ENCODE assay signal across 8 cellular contexts in genomic region chr4:150867148-150867547, GRCh38.
DNase-seq lines count a peak whose midpoint lies in the region; ATAC-seq and TF ChIP-seq lines count a peak whose summit lies in the region.

No MANE protein-coding gene starts in this region.

- TF ChIP-seq POLR2A in transverse colon (IDR thresholded peaks at IDR 0.05) = no peak

- H3K27me3 ChIP-seq in GM23338 (ENCODE audit: insufficient read depth) (no peaks in the 10 kb centered on the region), Karpas-422 (ENCODE audit: low read length) (no peaks in the 10 kb centered on the region), transverse colon (no peaks in the 10 kb centered on the region)

- 6 to 7% methylated on average over 4 of the region's 4 CpGs for WGBS in transverse colon (ENCODE audit: low coverage in 1 of 2), 2 donors

- H3K36me3 ChIP-seq in GM23338 (ENCODE audit: insufficient read depth) = peaks cover 4% of the 10 kb centered on the region; the same call in 1 of the 2 replicates
- peaks cover 7% of the 10 kb centered on the region; the same call in 1 of the 2 replicates for H3K36me3 ChIP-seq in Karpas-422 (ENCODE audit: insufficient read depth, low read length)
- peaks cover 14% of the 10 kb centered on the region; the same call in 1 of the 2 replicates for H3K36me3 ChIP-seq in OCI-LY7 (ENCODE audit: insufficient read depth, low read length)
- peaks cover 0 to 20% (median 1%) of the 10 kb centered on the region in 4 donors for H3K36me3 ChIP-seq in transverse colon

- TF ChIP-seq CTCF in 22Rv1 (IDR thresholded peaks at IDR 0.05) (peak; percentile 85), GM23338 (conservative IDR thresholded peaks at IDR 0.05; ENCODE audit: low read depth in 2 of 2) (peak; percentile 63 to 75), OCI-LY7 (conservative IDR thresholded peaks at IDR 0.05; ENCODE audit: low read length) (peak; percentile 91), transverse colon (IDR thresholded peaks at IDR 0.05) (peak; percentile 55 to 78 (median 63))

- in situ Hi-C loops in transverse colon (cut with MboI; ENCODE audit: low pct_ligation_motif_present in 1 of 4, low pct_unique_long_range_greater_than_20kb in 1 of 4, low sequenced_read_pairs in 3 of 4) = loop anchor here in 3 of 4 donors (10.0 to 25.0 kb wide), 4 partner anchors 572 to 882 kb away; no protein-coding TSS in a partner anchor

- H3F3A ChIP-seq in GM23338 (replicated peaks; ENCODE audit: low read depth) = no peaks in the 10 kb centered on the region

- H3K4me1 Mint-ChIP-seq in GM23338 = no peaks in the 10 kb centered on the region

- no peak overlapping the region for H3K27ac ChIP-seq in 22Rv1
- no peak overlapping the region for H3K27ac ChIP-seq in GM23338 (ENCODE audit: low read depth)
- no peak overlapping the region for H3K27ac ChIP-seq in Karpas-422 (ENCODE audit: low read length)
- H3K27ac ChIP-seq in OCI-LY7 (ENCODE audit: low read depth, low read length, poor library complexity, severe bottlenecking) = no peak overlapping the region
- no peak overlapping the region for H3K27ac ChIP-seq in transverse colon

- H3K9ac ChIP-seq in Karpas-422 (ENCODE audit: low read length) = no peak overlapping the region

- H3K4me2 ChIP-seq in GM23338 = no peak overlapping the region
- H3K4me2 ChIP-seq in Karpas-422 (ENCODE audit: low read depth, low read length, poor library complexity, severe bottlenecking) = no peak overlapping the region
- H3K4me2 ChIP-seq in OCI-LY7 (ENCODE audit: low read length) = no peak overlapping the region

- H3K9me2 ChIP-seq in GM23338 (ENCODE audit: insufficient read depth) = no peaks in the 10 kb centered on the region
- H3K9me2 ChIP-seq in Karpas-422 (replicated peaks; ENCODE audit: insufficient read depth, low read length) = no peaks in the 10 kb centered on the region
- H3K9me2 ChIP-seq in OCI-LY7 (ENCODE audit: insufficient read depth, low read length) = no peaks in the 10 kb centered on the region

- no peak overlapping the region for H3K4me3 ChIP-seq in GM23338
- H3K4me3 ChIP-seq in Karpas-422 (ENCODE audit: low read length) = no peak overlapping the region
- H3K4me3 ChIP-seq in OCI-LY7 (ENCODE audit: low read depth, low read length, poor library complexity, severe bottlenecking) = no peak overlapping the region
- H3K4me3 ChIP-seq in transverse colon = no peak overlapping the region

- peak; percentile 74 for DNase-seq in EL
- DNase-seq in GM23338 (ENCODE audit: low spot score) = peak; percentile 94
- DNase-seq in Karpas-422 = peak; percentile 98
- peak; percentile 83 for DNase-seq in OCI-LY7 (ENCODE audit: low spot score)
- peak; percentile 90 for DNase-seq in cerebellar cortex (ENCODE audit: low spot score)
- peak; percentile 89 for DNase-seq in left kidney (ENCODE audit: low read depth, low spot score)
- no peak for DNase-seq in transverse colon

- no peaks in the 10 kb centered on the region for H3K4me1 ChIP-seq in GM23338 (ENCODE audit: insufficient read depth)
- peaks cover 5% of the 10 kb centered on the region; the same call in 1 of the 2 replicates for H3K4me1 ChIP-seq in Karpas-422 (ENCODE audit: low read length)
- H3K4me1 ChIP-seq in OCI-LY7 (ENCODE audit: insufficient read depth, low read length, poor library complexity, severe bottlenecking) = no peaks in the 10 kb centered on the region
- no peaks in the 10 kb centered on the region for H3K4me1 ChIP-seq in transverse colon

- no peaks in the 10 kb centered on the region for H3K9me3 Mint-ChIP-seq in GM23338

- no peak overlapping the region for H3K27ac Mint-ChIP-seq in GM23338

- H2AFZ ChIP-seq in GM23338 (no peak overlapping the region), Karpas-422 (ENCODE audit: low read length) (no peak overlapping the region), OCI-LY7 (ENCODE audit: low read length) (no peak overlapping the region)

- H3K36me3 Mint-ChIP-seq in GM23338 (ENCODE audit: low read depth) = peaks cover 3% of the 10 kb centered on the region; the same call in 2 of the 3 replicates

- POLR2A ChIA-PET in OCI-LY7 (lab: Charles Lee) = interaction anchor here (0.5 to 1.3 kb wide), 23 partner anchors 11 to 884 kb away, joined by 3 to 6 read pairs (median 3); no protein-coding TSS in a partner anchor

- H3K9me3 ChIP-seq in Karpas-422 (ENCODE audit: low read length) (no peaks in the 10 kb centered on the region), OCI-LY7 (ENCODE audit: low read length) (no peaks in the 10 kb centered on the region), transverse colon (no peaks in the 10 kb centered on the region)

- TF ChIP-seq EP300 in transverse colon (IDR thresholded peaks at IDR 0.05; ENCODE audit: low read depth) = no peak

- no peak overlapping the region for H3K4me3 Mint-ChIP-seq in GM23338

- peak; percentile 60 for ATAC-seq in GM23338

- H4K20me1 ChIP-seq in GM23338 (replicated peaks; ENCODE audit: insufficient read depth) (no peaks in the 10 kb centered on the region; the same call in 1 of the 2 replicates), Karpas-422 (ENCODE audit: insufficient read depth, low read depth, low read length) (no peaks in the 10 kb centered on the region), OCI-LY7 (ENCODE audit: insufficient read depth, low read length) (no peaks in the 10 kb centered on the region)

- intact Hi-C loops in OCI-LY7 (cut with micrococcal nuclease; ENCODE audit: unreplicated experiment) = loop anchor here (1.0 to 10.0 kb wide), 2 partner anchors 569 to 882 kb away; no protein-coding TSS in a partner anchor
- intact Hi-C loops in transverse colon (cut with DNase I; ENCODE audit: low total_unique reads) = loop anchor here (5.0 kb wide), 1 partner anchor 570 kb away; no protein-coding TSS in a partner anchor

- 0 out of 2 replicates have a peak, but pooled peaks cover 3% of the 10 kb centered on the region for H3K79me2 ChIP-seq in GM23338 (replicated peaks; ENCODE audit: insufficient read depth)
- H3K79me2 ChIP-seq in Karpas-422 (ENCODE audit: low read length) = peaks cover 12% of the 10 kb centered on the region
- H3K79me2 ChIP-seq in OCI-LY7 (ENCODE audit: insufficient read depth, low read depth, low read length) = no peaks in the 10 kb centered on the region

- no TSS peak for BruUV-seq in OCI-LY7 (replicated peaks; lab: Mats Ljungman, UMichigan)

- H3K27me3 Mint-ChIP-seq in GM23338 (ENCODE audit: insufficient read depth, low read depth, poor library complexity) = no peaks in the 10 kb centered on the region

- CTCF ChIA-PET in OCI-LY7 (lab: Charles Lee; ENCODE audit: unreplicated experiment) = interaction anchor here (0.6 kb wide), 1 partner anchor 569 kb away, joined by 3 read pairs; no protein-coding TSS in a partner anchor

TF ChIP-seq in GM23338, 12 proteins besides CTCF, POLR2A, EP300 and RAD21 (continues in another document):
- TF ChIP-seq EZH2 (IDR thresholded peaks at IDR 0.05; ENCODE audit: low read depth, unreplicated experiment) (no peak), REST (IDR thresholded peaks at IDR 0.05; ENCODE audit: unreplicated experiment) (no peak), ETS1 (IDR thresholded peaks at IDR 0.05) (no peak), STAT1 (IDR thresholded peaks at IDR 0.05; ENCODE audit: unreplicated experiment) (no peak), ZNF331 (CRISPR knock-in tag; IDR thresholded peaks at IDR 0.05; ENCODE audit: low read depth) (no peak), JUNB (IDR thresholded peaks at IDR 0.05; ENCODE audit: unreplicated experiment) (no peak), NANOG (IDR thresholded peaks at IDR 0.05; ENCODE audit: borderline replicate concordance) (no peak), POLR2AphosphoS5 (IDR thresholded peaks at IDR 0.05; ENCODE audit: low read depth) (no peak), CREB1 (CRISPR knock-in tag; IDR thresholded peaks at IDR 0.05; ENCODE audit: low read depth) (no peak), EZH2phosphoT487 (IDR thresholded peaks at IDR 0.05; ENCODE audit: unreplicated experiment) (no peak)
